ENCODE assay signal across 37 cellular contexts in the genomic region with DNA sequence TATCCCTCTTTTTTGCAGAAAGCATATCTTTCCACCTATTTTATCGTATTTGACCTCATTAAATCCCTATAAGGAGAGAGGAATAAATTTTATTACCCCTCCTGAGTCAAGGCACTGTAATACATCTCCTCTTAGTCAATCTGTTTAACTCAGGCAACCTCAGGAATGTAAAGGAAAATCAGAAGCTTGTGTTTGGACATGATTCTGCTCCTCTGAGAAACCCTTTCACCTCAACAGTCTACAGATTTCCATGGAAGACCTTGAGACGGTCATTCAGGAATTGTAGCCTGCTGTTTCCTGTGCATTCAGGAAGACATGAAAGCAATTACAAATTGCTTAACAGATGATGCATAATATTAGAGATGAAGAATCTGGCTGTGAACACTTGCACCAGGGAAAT.
DNase-seq lines count a peak whose midpoint lies in the region; ATAC-seq, FAIRE-seq and TF ChIP-seq lines count a peak whose summit lies in the region.
"Had no signal": no experiment of that assay in that cellular context is flagged by ENCODE, and none has a peak within 500 bp of the region (broad histone marks: within the 10 kb centered on the region; RNA-seq: fewer than 3 reads in every experiment).

No MANE protein-coding gene starts in this region.

- TF ChIP-seq CTCF in AG04449 (IDR thresholded peaks at IDR 0.05; ENCODE audit: insufficient read depth, low read length, missing control alignments) (no peak), astrocyte of the cerebellum (IDR thresholded peaks at IDR 0.05; ENCODE audit: low read depth, low read length, missing control alignments) (no peak), fibroblast of villous mesenchyme (IDR thresholded peaks at IDR 0.05; ENCODE audit: insufficient read depth, low read depth, low read length) (no peak)

- H3K9me2 ChIP-seq in GM23248 (ENCODE audit: insufficient read depth): no peaks in the 10 kb centered on the region

- H3K4me2 ChIP-seq in GM23248 (ENCODE audit: unreplicated experiment): no peak overlapping the region

- CTCF ChIA-PET in AG04449 (lab: Yijun Ruan, JAX): no interaction called here

- peaks cover 5 to 8% of the 10 kb centered on the region in 2 donors for H3K9me3 Mint-ChIP-seq in activated naive CD4-positive, alpha-beta T cell treated with anti-CD3 and anti-CD28 coated beads, Interleukin-2, amount 50 U/mL, for 72 hours
- H3K9me3 Mint-ChIP-seq: activated naive CD8-positive, alpha-beta T cell treated with anti-CD3 and anti-CD28 coated beads for 36 hours; neural crest cell had no signal

- POLR2A ChIA-PET in AG04449 (lab: Yijun Ruan, JAX): no interaction called here

- no peak for FAIRE-seq in GM12891 (lab: Jason Lieb, UNC)
- FAIRE-seq: endometrium, pancreas, small intestine had no signal

- H3K79me2 ChIP-seq in GM23248 (ENCODE audit: insufficient read depth): no peaks in the 10 kb centered on the region

- no peaks in the 10 kb centered on the region for H3K27me3 ChIP-seq in GM23248 (replicated peaks; ENCODE audit: insufficient read depth)
- H3K27me3 ChIP-seq: ascending aorta, dorsolateral prefrontal cortex, left lung, pancreas, SJSA1, suprapubic skin, upper lobe of right lung had no signal

- in situ Hi-C loops in GM23248 (cut with MboI) (no loop called here), astrocyte of the cerebellum (cut with HindIII; ENCODE audit: low sequenced_read_pairs) (no loop called here)

- H3K9me3 ChIP-seq in GM23248 (ENCODE audit: low read depth): no peaks in the 10 kb centered on the region
- H3K9me3 ChIP-seq: ascending aorta, left lung, pancreas, SJSA1, suprapubic skin, upper lobe of right lung had no signal

- H3K36me3 ChIP-seq in GM23248 (ENCODE audit: low read depth): no peaks in the 10 kb centered on the region
- H3K36me3 ChIP-seq: ascending aorta, left lung, pancreas, SJSA1, suprapubic skin, upper lobe of right lung had no signal

- H3K9ac ChIP-seq in GM23248: no peak overlapping the region

- DNase-seq in AG04449 (ENCODE audit: low read depth, low spot score): peak; percentile 4
- DNase-seq in GM23248: peak; percentile 29
- DNase-seq in astrocyte of the cerebellum (ENCODE audit: low read depth): peak; percentile 2
- DNase-seq in fibroblast of villous mesenchyme (ENCODE audit: low read depth): peak; percentile 9
- no peak for DNase-seq in activated CD4-positive, alpha-beta T cell treated with anti-CD3 and anti-CD28 coated beads for 48 hours
- no peak for DNase-seq in SKM-1 (lab: John Stamatoyannopoulos, UW; ENCODE audit: unreplicated experiment)
- DNase-seq in activated naive CD4-positive, alpha-beta T cell treated with anti-CD3 and anti-CD28 coated beads, Interleukin-2, amount 50 U/mL, for 72 hours (ENCODE audit: low spot score in 2 of 2): no peak
- DNase-seq in GM12891 (ENCODE audit: insufficient read length, low spot score): no peak
- DNase-seq: 8988T; activated CD4-positive, alpha-beta T cell treated with anti-CD3 and anti-CD28 coated beads for 36 hours; activated CD8-positive, alpha-beta T cell treated with anti-CD3 and anti-CD28 coated beads, Interleukin-2, amount 10 ng/mL, durations not matched to agents 7 days and 5 days; activated effector memory CD4-positive, alpha-beta T cell treated with Interleukin-2 at 50 U/mL for 16 hours; activated naive CD8-positive, alpha-beta T cell treated with anti-CD3 and anti-CD28 coated beads for 36 hours; activated T-cell treated with anti-CD3 and anti-CD28 coated beads for 4 hours; CD8-positive, alpha-beta memory T cell; cerebellar nuclear complex; DMS 273 treated with DMSO at 0.1 percent for 48 hours; dorsolateral prefrontal cortex; islet precursor cell; left lung; mesendoderm; NCI-H1092; NCI-H1694 treated with DMSO at 0.1 percent for 48 hours; NCI-H510A; pancreas; retina; small intestine; stimulated activated naive CD4-positive, alpha-beta T cell; T1000; upper lobe of right lung had no signal

- no peak overlapping the region for H3K27ac Mint-ChIP-seq in activated naive CD4-positive, alpha-beta T cell treated with anti-CD3 and anti-CD28 coated beads, Interleukin-2, amount 50 U/mL, for 72 hours
- H3K27ac Mint-ChIP-seq: activated CD4-positive, alpha-beta T cell treated with anti-CD3 and anti-CD28 coated beads for 36 hours; activated CD8-positive, alpha-beta T cell treated with anti-CD3 and anti-CD28 coated beads, Interleukin-2, amount 10 ng/mL, durations not matched to agents 7 days and 5 days; activated naive CD8-positive, alpha-beta T cell treated with anti-CD3 and anti-CD28 coated beads for 36 hours; B cell; CD8-positive, alpha-beta memory T cell had no signal

- no peak overlapping the region for H3K27ac ChIP-seq in GM23248
- H3K27ac ChIP-seq: ascending aorta, left lung, pancreas, SJSA1, suprapubic skin, upper lobe of right lung, VCaP had no signal

- peaks cover 25% of the 10 kb centered on the region for H3K4me1 ChIP-seq in GM23248 (ENCODE audit: insufficient read depth)
- H3K4me1 ChIP-seq: ascending aorta, left lung, pancreas, SJSA1, suprapubic skin, upper lobe of right lung had no signal

- TF ChIP-seq POLR2A in GM12891 (IDR thresholded peaks at IDR 0.05; ENCODE audit: low read depth, low read length): no peak

- H2AFZ ChIP-seq in GM23248: no peak overlapping the region

- peaks cover 17% of the 10 kb centered on the region; the same call in 1 of the 2 replicates for H3F3A ChIP-seq in GM23248 (ENCODE audit: insufficient read depth)

- WGBS in GM23248 (ENCODE audit: low coverage in 1 of 2, low lambda C conversion rate in 2 of 2, missing lambda C conversion rate in 2 of 2), 2 experiments: 79 to 87% methylated on average over 2 of the region's 2 CpGs

- H4K20me1 ChIP-seq in GM23248 (ENCODE audit: insufficient read depth): no peaks in the 10 kb centered on the region

- H3K4me3 ChIP-seq in AG04449 (ENCODE audit: low read depth, low read length): no peak overlapping the region
- H3K4me3 ChIP-seq in GM23248: no peak overlapping the region
- no peak overlapping the region for H3K4me3 ChIP-seq in astrocyte of the cerebellum (ENCODE audit: low read depth, low read length)
- no peak overlapping the region for H3K4me3 ChIP-seq in fibroblast of villous mesenchyme (ENCODE audit: low read depth, low read length)
- H3K4me3 ChIP-seq: ascending aorta, dorsolateral prefrontal cortex, left lung, pancreas, SJSA1, suprapubic skin, upper lobe of right lung had no signal

- H3K36me3 Mint-ChIP-seq in activated naive CD4-positive, alpha-beta T cell treated with anti-CD3 and anti-CD28 coated beads, Interleukin-2, amount 50 U/mL, for 72 hours: no peaks in the 10 kb centered on the region
- H3K36me3 Mint-ChIP-seq: activated naive CD8-positive, alpha-beta T cell treated with anti-CD3 and anti-CD28 coated beads for 36 hours; CD8-positive, alpha-beta memory T cell had no signal

- no peak for ATAC-seq in activated naive CD4-positive, alpha-beta T cell treated with anti-CD3 and anti-CD28 coated beads, Interleukin-2, amount 50 U/mL, for 72 hours
- ATAC-seq: activated CD4-positive, alpha-beta T cell treated with anti-CD3 and anti-CD28 coated beads for 36 hours; activated CD8-positive, alpha-beta T cell treated with anti-CD3 and anti-CD28 coated beads, Interleukin-2, amount 10 ng/mL, durations not matched to agents 7 days and 5 days; left lung; pancreas; upper lobe of right lung had no signal

TF ChIP-seq in GM12891, 5 proteins besides CTCF, POLR2A, EP300 and RAD21:
- TF ChIP-seq PAX5 (IDR thresholded peaks at IDR 0.05; ENCODE audit: insufficient read depth, low read length, severe bottlenecking): no peak
- TF ChIP-seq SPI1 (IDR thresholded peaks at IDR 0.05; ENCODE audit: low read depth, low read length): no peak
- TF ChIP-seq TAF1 (IDR thresholded peaks at IDR 0.05; ENCODE audit: low read depth, low read length): no peak
- TF ChIP-seq POU2F2 (IDR thresholded peaks at IDR 0.05; ENCODE audit: low read depth, low read length): no peak
- TF ChIP-seq POLR2AphosphoS5 (IDR thresholded peaks at IDR 0.05; ENCODE audit: low read depth, low read length): no peak

Comparison
In these comparisons a context has a peak if more than half of its experiments do, and no peak if none do; other contexts are left out.
1. DNase-seq: peak in AG04449 (single experiment), GM23248 (single experiment), astrocyte of the cerebellum (single experiment) and fibroblast of villous mesenchyme (single experiment); none in activated CD4-positive, alpha-beta T cell treated with anti-CD3 and anti-CD28 coated beads for 48 hours (single experiment), SKM-1 (single experiment), activated naive CD4-positive, alpha-beta T cell treated with anti-CD3 and anti-CD28 coated beads, Interleukin-2, amount 50 U/mL, for 72 hours (0 of 2) and GM12891 (single experiment).